In the genomic region with DNA sequence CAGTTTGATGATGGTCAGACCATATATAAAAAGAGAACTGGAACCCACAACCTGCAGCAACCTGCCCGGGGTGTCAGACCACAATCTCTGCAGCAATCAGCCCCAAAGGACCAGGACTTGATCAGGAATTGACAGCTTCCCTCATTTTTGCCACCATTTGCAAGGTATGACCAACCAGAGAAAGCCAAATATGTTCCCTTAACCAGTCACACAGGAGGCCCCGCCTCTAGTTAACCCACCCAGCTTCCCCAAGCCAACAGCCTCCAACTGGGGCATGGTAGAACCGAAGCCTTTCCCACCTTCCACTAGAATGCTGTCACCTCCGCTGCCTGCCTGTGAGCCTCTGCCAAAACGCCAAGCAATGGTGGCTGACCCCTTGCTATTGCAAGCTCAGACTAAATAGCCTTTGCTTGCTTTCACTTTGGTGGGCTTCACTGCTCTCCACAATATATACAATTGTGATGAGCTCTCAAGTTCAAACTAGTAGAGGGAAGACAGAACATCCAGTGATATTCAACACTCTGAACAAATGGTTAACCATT, we compare ENCODE assay signal across 16 cellular contexts.
DNase-seq lines count a peak whose midpoint lies in the region; ATAC-seq and TF ChIP-seq lines count a peak whose summit lies in the region.
"Had no signal": no experiment of that assay in that cellular context is flagged by ENCODE, and none has a peak within 500 bp of the region (broad histone marks: within the 10 kb centered on the region; RNA-seq: fewer than 3 reads in every experiment).

No MANE protein-coding gene starts in this region.

- intact Hi-C loops in sciatic nerve (cut with DNase I): no loop called here
- intact Hi-C loops in activated T-helper 2 cell treated with anti-CD3 and anti-CD28 coated beads, Interferon-gamma antibody, Interleukin-2, Interleukin-4, amounts not matched to agents 10 μg/mL and 5 μg/mL and 100 μg/mL, durations not matched to agents 14 hours and 24 hours and 36 hours (cut with micrococcal nuclease): no loop called here
- intact Hi-C loops in breast epithelium (cut with DNase I; ENCODE audit: low total_unique reads): loop anchor here (10.0 kb wide), 2 partner anchors 277 to 387 kb away; a partner anchor contains a TSS

- peaks cover 10% of the 10 kb centered on the region for H3K4me1 ChIP-seq in Loucy (ENCODE audit: insufficient read depth, low read length, poor library complexity, severe bottlenecking)
- no peaks in the 10 kb centered on the region for H3K4me1 ChIP-seq in breast epithelium

- H3K4me3 ChIP-seq in Loucy (ENCODE audit: low read length, poor library complexity, severe bottlenecking) (no peak overlapping the region), breast epithelium (no peak overlapping the region)

- H4K20me1 ChIP-seq in Loucy (ENCODE audit: insufficient read depth, low read length, poor library complexity, severe bottlenecking): no peaks in the 10 kb centered on the region

- no peak overlapping the region for H3K4me3 Mint-ChIP-seq in activated T-helper 2 cell treated with anti-CD3 and anti-CD28 coated beads, Interferon-gamma antibody, Interleukin-2, Interleukin-4, amounts not matched to agents 10 μg/mL and 5 μg/mL and 100 μg/mL, durations not matched to agents 14 hours and 24 hours and 36 hours (ENCODE audit: low read depth)
- H3K4me3 Mint-ChIP-seq: CD14-positive monocyte; CD8-positive, alpha-beta T cell; H9 had no signal

- no peak overlapping the region for H3K27ac ChIP-seq in breast epithelium
- H3K27ac ChIP-seq: 22Rv1 had no signal

- H3K36me3 Mint-ChIP-seq in activated T-helper 2 cell treated with anti-CD3 and anti-CD28 coated beads, Interferon-gamma antibody, Interleukin-2, Interleukin-4, amounts not matched to agents 10 μg/mL and 5 μg/mL and 100 μg/mL, durations not matched to agents 14 hours and 24 hours and 36 hours (ENCODE audit: low read depth): no peaks in the 10 kb centered on the region
- H3K36me3 Mint-ChIP-seq: CD14-positive monocyte; CD8-positive, alpha-beta T cell had no signal

- no peaks in the 10 kb centered on the region for H3K79me2 ChIP-seq in Loucy (ENCODE audit: insufficient read depth, low read length)

- peaks cover 3% of the 10 kb centered on the region for H3K4me1 Mint-ChIP-seq in activated T-helper 2 cell treated with anti-CD3 and anti-CD28 coated beads, Interferon-gamma antibody, Interleukin-2, Interleukin-4, amounts not matched to agents 10 μg/mL and 5 μg/mL and 100 μg/mL, durations not matched to agents 14 hours and 24 hours and 36 hours (ENCODE audit: low read depth)
- H3K4me1 Mint-ChIP-seq: H9 had no signal

- H3K9me3 ChIP-seq in Loucy (ENCODE audit: insufficient read depth, low read depth, low read length) (no peaks in the 10 kb centered on the region), breast epithelium (peaks cover 0 to 5% of the 10 kb centered on the region in 2 donors)

- H3K36me3 ChIP-seq in Loucy (ENCODE audit: insufficient read depth, low read length) (no peaks in the 10 kb centered on the region), breast epithelium (no peaks in the 10 kb centered on the region)

- no peak overlapping the region for H3K4me2 ChIP-seq in Loucy (ENCODE audit: low read depth, low read length, poor library complexity, severe bottlenecking)

- TF ChIP-seq POLR2A in breast epithelium (IDR thresholded peaks at IDR 0.05): no peak

- H3K27me3 ChIP-seq in Loucy (ENCODE audit: insufficient read depth, low read length, poor library complexity, severe bottlenecking) (no peaks in the 10 kb centered on the region), breast epithelium (no peaks in the 10 kb centered on the region)

- no peaks in the 10 kb centered on the region for H3K9me2 ChIP-seq in Loucy (replicated peaks; ENCODE audit: low read depth, low read length)

- DNase-seq in activated CD4-positive, CD25-positive, alpha-beta regulatory T cell treated with anti-CD3 and anti-CD28 coated beads, Interleukin-2, amount 50 U/mL, for 72 hours: peak; percentile 1
- peak; percentile 29 for DNase-seq in islet precursor cell
- peak; percentile 19 for DNase-seq in sciatic nerve (ENCODE audit: low spot score)
- DNase-seq in activated T-helper 2 cell treated with anti-CD3 and anti-CD28 coated beads, Interferon-gamma antibody, Interleukin-2, Interleukin-4, amounts not matched to agents 10 μg/mL and 5 μg/mL and 100 μg/mL, durations not matched to agents 14 hours and 24 hours and 36 hours (ENCODE audit: low spot score): no peak
- DNase-seq in breast epithelium (ENCODE audit: low spot score in 2 of 2): no peak
- no peak for DNase-seq in activated T-cell treated with anti-CD3 and anti-CD28 coated beads, Interleukin-2, amount 50 U/mL, for 1 hour
- DNase-seq: COR-L47, DND-41, GDM1, GOT3, H9 had no signal

- H3F3A ChIP-seq in Loucy (ENCODE audit: low read depth): no peaks in the 10 kb centered on the region

- ATAC-seq in activated CD4-positive, CD25-positive, alpha-beta regulatory T cell treated with anti-CD3 and anti-CD28 coated beads, Interleukin-2, amount 50 U/mL, for 24 hours: no peak
- no peak for ATAC-seq in sciatic nerve
- ATAC-seq: CD8-positive, alpha-beta T cell had no signal

- peaks cover 32% of the 10 kb centered on the region for H3K27me3 Mint-ChIP-seq in activated T-helper 2 cell treated with anti-CD3 and anti-CD28 coated beads, Interferon-gamma antibody, Interleukin-2, Interleukin-4, amounts not matched to agents 10 μg/mL and 5 μg/mL and 100 μg/mL, durations not matched to agents 14 hours and 24 hours and 36 hours (ENCODE audit: low read depth)

- no peak overlapping the region for H3K27ac Mint-ChIP-seq in activated T-helper 2 cell treated with anti-CD3 and anti-CD28 coated beads, Interferon-gamma antibody, Interleukin-2, Interleukin-4, amounts not matched to agents 10 μg/mL and 5 μg/mL and 100 μg/mL, durations not matched to agents 14 hours and 24 hours and 36 hours
- H3K27ac Mint-ChIP-seq: CD8-positive, alpha-beta T cell; H9 had no signal

- no peak overlapping the region for H3K9ac ChIP-seq in Loucy (ENCODE audit: low read depth, low read length, poor library complexity, severe bottlenecking)

- H3K9me3 Mint-ChIP-seq in activated T-helper 2 cell treated with anti-CD3 and anti-CD28 coated beads, Interferon-gamma antibody, Interleukin-2, Interleukin-4, amounts not matched to agents 10 μg/mL and 5 μg/mL and 100 μg/mL, durations not matched to agents 14 hours and 24 hours and 36 hours: peaks cover 9% of the 10 kb centered on the region

- TF ChIP-seq CTCF in Loucy (conservative IDR thresholded peaks at IDR 0.05; ENCODE audit: low read length) (no peak), breast epithelium (IDR thresholded peaks at IDR 0.05) (no peak)

- 0 out of 2 replicates have a peak overlapping the region, but pooled peaks have one; percentile 29 for H2AFZ ChIP-seq in Loucy (ENCODE audit: low read length)

Comparison
In these comparisons a context has a peak if more than half of its experiments do, and no peak if none do; other contexts are left out.
1. DNase-seq: peak in activated CD4-positive, CD25-positive, alpha-beta regulatory T cell treated with anti-CD3 and anti-CD28 coated beads, Interleukin-2, amount 50 U/mL, for 72 hours (single experiment), islet precursor cell (single experiment) and sciatic nerve (single experiment); none in activated T-helper 2 cell treated with anti-CD3 and anti-CD28 coated beads, Interferon-gamma antibody, Interleukin-2, Interleukin-4, amounts not matched to agents 10 μg/mL and 5 μg/mL and 100 μg/mL, durations not matched to agents 14 hours and 24 hours and 36 hours (single experiment), breast epithelium (0 of 2) and activated T-cell treated with anti-CD3 and anti-CD28 coated beads, Interleukin-2, amount 50 U/mL, for 1 hour (single experiment).